In the genomic region with DNA sequence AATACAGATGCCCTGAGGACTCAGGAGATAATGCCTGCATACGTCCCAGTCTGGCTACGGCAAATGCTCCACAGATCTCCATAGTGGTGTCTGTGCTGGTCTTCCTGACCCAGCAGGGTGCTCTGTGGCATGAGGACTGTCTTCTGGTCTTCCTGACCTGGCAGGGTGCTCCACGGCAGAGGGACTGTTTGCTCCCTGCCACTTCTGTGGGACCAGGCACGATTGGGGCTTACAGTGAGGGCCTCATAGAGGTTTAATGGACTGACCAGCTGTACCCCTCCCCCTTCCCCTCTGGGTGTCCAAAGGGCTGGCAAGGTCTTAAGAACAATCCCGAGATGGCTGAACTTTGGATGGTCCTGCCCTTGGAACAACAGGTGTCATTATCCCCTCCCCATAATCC, we compare ENCODE assay signal across 13 cellular contexts.
A peak's percentile ranks its signal among the peaks of the same experiment; 100 is the strongest.
DNase-seq lines count a peak whose midpoint lies in the region; ATAC-seq and TF ChIP-seq lines count a peak whose summit lies in the region.
"Had no signal": no experiment of that assay in that cellular context is flagged by ENCODE, and none has a peak within 500 bp of the region (broad histone marks: within the 10 kb centered on the region; RNA-seq: fewer than 3 reads in every experiment).

No MANE protein-coding gene starts in this region.

- intact Hi-C loops in spleen (cut with DNase I; ENCODE audit: low total_unique reads) = loop anchor here (10.0 kb wide), 1 partner anchor 98 kb away; no protein-coding TSS in a partner anchor

- DNase-seq in RWPE2 (ENCODE audit: low spot score) (peak; percentile 29), mesenteric fat pad (ENCODE audit: low spot score) (peak; percentile 33), spleen (peak; percentile 41), substantia nigra (lab: John Stamatoyannopoulos, UW) (no peak)
- no peak for DNase-seq in activated CD8-positive, alpha-beta memory T cell treated with anti-CD3 and anti-CD28 coated beads for 24 hours
- DNase-seq: ACHN; BE2C; CD4-positive, alpha-beta T cell; H9; IMR-90 had no signal

- ATAC-seq in RWPE2 (ENCODE audit: low read depth) (no peak), GM21360 (IDR thresholded peaks at IDR 0.05; ENCODE audit: unreplicated experiment) (no peak)

- no peak for TF ChIP-seq POLR2A in spleen (IDR thresholded peaks at IDR 0.05)

- no peaks in the 10 kb centered on the region for H3K27me3 ChIP-seq in RWPE2 (ENCODE audit: insufficient read depth, poor library complexity, severe bottlenecking)
- H3K27me3 ChIP-seq in spleen (replicated peaks in 1 of 7) = peaks cover 0 to 13% (median 0%) of the 10 kb centered on the region in 7 donors
- H3K27me3 ChIP-seq: BE2C had no signal

- WGBS in spleen, 5 donors = 83 to 96% (median 90%) methylated on average over 5 of the region's 5 CpGs

- no peak overlapping the region for H3K27ac ChIP-seq in RWPE2 (ENCODE audit: poor library complexity, severe bottlenecking)
- H3K27ac ChIP-seq in spleen = no peak overlapping the region
- no peak overlapping the region for H3K27ac ChIP-seq in substantia nigra (ENCODE audit: low read depth, low read length, poor library complexity, severe bottlenecking)
- H3K27ac ChIP-seq: C4-2B had no signal

- H3K36me3 ChIP-seq in RWPE2 (ENCODE audit: low read depth) (no peaks in the 10 kb centered on the region), spleen (no peaks in the 10 kb centered on the region)
- H3K36me3 ChIP-seq: BE2C had no signal

- TF ChIP-seq CTCF in RWPE2 (IDR thresholded peaks at IDR 0.05; ENCODE audit: poor library complexity, severe bottlenecking) (no peak), spleen (IDR thresholded peaks at IDR 0.05 in 8 of 11, conservative IDR thresholded peaks at IDR 0.05 in 3 of 11) (no peak)

- H3K9me3 ChIP-seq in RWPE2 (ENCODE audit: severe bottlenecking) (no peaks in the 10 kb centered on the region), spleen (no peaks in the 10 kb centered on the region)
- H3K9me3 ChIP-seq: BE2C, Caco-2 had no signal

- H3K4me3 ChIP-seq in RWPE2 (ENCODE audit: severe bottlenecking) = no peak overlapping the region
- no peak overlapping the region for H3K4me3 ChIP-seq in spleen

- H3K4me1 ChIP-seq in RWPE2 (ENCODE audit: insufficient read depth, poor library complexity, severe bottlenecking) (no peaks in the 10 kb centered on the region), spleen (peaks cover 0 to 13% (median 11%) of the 10 kb centered on the region in 6 donors)
- H3K4me1 ChIP-seq: BE2C, Caco-2 had no signal

Comparison
In these comparisons a context has a peak if more than half of its experiments do, and no peak if none do; other contexts are left out.
1. DNase-seq: peak in RWPE2 (single experiment), mesenteric fat pad (single experiment) and spleen (single experiment); none in activated CD8-positive, alpha-beta memory T cell treated with anti-CD3 and anti-CD28 coated beads for 24 hours (single experiment) and substantia nigra (0 of 49).